ENCODE assay signal across 21 cellular contexts in the genomic region with DNA sequence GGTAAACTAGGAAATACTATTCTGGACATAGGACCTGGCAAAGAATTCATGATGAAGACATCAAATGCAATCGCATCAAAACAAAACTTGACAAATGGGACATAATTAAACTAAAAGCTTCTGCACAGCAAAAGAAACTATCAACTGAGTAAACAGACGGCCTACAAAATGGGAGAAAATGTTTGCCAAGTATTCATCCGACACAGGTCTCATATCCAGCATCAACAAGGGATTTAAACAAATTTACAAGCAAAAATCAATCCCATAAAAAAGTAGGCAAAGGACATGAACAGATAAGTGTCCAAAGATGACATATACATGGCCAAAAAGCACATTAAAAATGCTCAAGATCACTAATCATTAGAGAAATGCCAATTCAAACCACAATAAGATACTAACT.
"Had no signal": no experiment of that assay in that cellular context is flagged by ENCODE, and none has a peak within 500 bp of the region (broad histone marks: within the 10 kb centered on the region; RNA-seq: fewer than 3 reads in every experiment).

No MANE protein-coding gene starts in this region.

- H3K27me3 Mint-ChIP-seq: activated B cell treated with CpG ODN at 0.5 μM for 24 hours; activated CD4-positive, alpha-beta T cell treated with anti-CD3 and anti-CD28 coated beads, Interleukin-2, amount 10 ng/mL, durations not matched to agents 24 days and 14 days; activated CD8-positive, alpha-beta T cell treated with anti-CD3 and anti-CD28 coated beads for 36 hours; activated T-cell treated with anti-CD3 and anti-CD28 coated beads, Interleukin-2, amount 50 U/mL, for 24 hours; brain; memory B cell had no signal

- H3K9me3 ChIP-seq: tibial artery had no signal

- DNase-seq: activated B cell treated with CpG ODN at 0.5 μM for 24 hours; activated CD4-positive, alpha-beta T cell treated with anti-CD3 and anti-CD28 coated beads, Interleukin-2, amount 10 ng/mL, durations not matched to agents 24 days and 14 days; activated CD8-positive, alpha-beta T cell treated with anti-CD3 and anti-CD28 coated beads for 36 hours; activated naive CD4-positive, alpha-beta T cell treated with anti-CD3 and anti-CD28 coated beads for 36 hours; activated T-cell treated with anti-CD3 and anti-CD28 coated beads, Interleukin-2, amount 50 U/mL, for 24 hours; anterior cingulate cortex; central memory CD4-positive, alpha-beta T cell; dorsolateral prefrontal cortex; endodermal cell; foreskin keratinocyte; occipital lobe; retina; stimulated activated CD4-positive, alpha-beta T cell treated with anti-CD3 and anti-CD28 coated beads, Interleukin-12 subunit alpha, Interleukin-12 subunit beta, amount 100 ng/mL, for 4 hours; stimulated activated CD4-positive, alpha-beta T cell treated with anti-CD3 and anti-CD28 coated beads, Interleukin-2, amount 100 ng/mL, for 24 hours; stimulated activated naive CD8-positive, alpha-beta T cell treated with anti-CD3 and anti-CD28 coated beads, Interleukin-15, Interleukin-2, amounts not matched to agents 100 U/mL and 50 U/mL, for 24 hours; substantia nigra; tibial artery had no signal

- H3K79me2 ChIP-seq: hepatocyte had no signal

- H3K4me3 Mint-ChIP-seq: activated B cell treated with CpG ODN at 0.5 μM for 24 hours; activated CD4-positive, alpha-beta T cell treated with anti-CD3 and anti-CD28 coated beads, Interleukin-2, amount 10 ng/mL, durations not matched to agents 24 days and 14 days; activated CD8-positive, alpha-beta T cell treated with anti-CD3 and anti-CD28 coated beads for 36 hours; activated naive CD4-positive, alpha-beta T cell treated with anti-CD3 and anti-CD28 coated beads for 36 hours; activated T-cell treated with anti-CD3 and anti-CD28 coated beads, Interleukin-2, amount 50 U/mL, for 24 hours; brain; endodermal cell; memory B cell had no signal

- ATAC-seq: activated CD8-positive, alpha-beta T cell treated with anti-CD3 and anti-CD28 coated beads for 36 hours; foreskin keratinocyte; stimulated activated naive CD8-positive, alpha-beta T cell treated with anti-CD3 and anti-CD28 coated beads, Interleukin-15, Interleukin-2, amounts not matched to agents 100 U/mL and 50 U/mL, for 24 hours had no signal

- H3K27me3 ChIP-seq: dorsolateral prefrontal cortex, foreskin keratinocyte, hepatocyte, tibial artery had no signal

- H2AFZ ChIP-seq: hepatocyte had no signal

- H3K4me2 ChIP-seq: hepatocyte had no signal

- H3K4me1 ChIP-seq: foreskin keratinocyte had no signal

- H3K27ac ChIP-seq: dorsolateral prefrontal cortex, epithelial cell of prostate, foreskin keratinocyte, hepatocyte, tibial artery had no signal

- H3K4me1 Mint-ChIP-seq: activated B cell treated with CpG ODN at 0.5 μM for 24 hours; activated CD4-positive, alpha-beta T cell treated with anti-CD3 and anti-CD28 coated beads, Interleukin-2, amount 10 ng/mL, durations not matched to agents 24 days and 14 days; brain; endodermal cell; memory B cell had no signal

- H3K27ac Mint-ChIP-seq: activated B cell treated with CpG ODN at 0.5 μM for 24 hours; activated CD4-positive, alpha-beta T cell treated with anti-CD3 and anti-CD28 coated beads, Interleukin-2, amount 10 ng/mL, durations not matched to agents 24 days and 14 days; activated CD8-positive, alpha-beta T cell treated with anti-CD3 and anti-CD28 coated beads for 36 hours; activated naive CD4-positive, alpha-beta T cell treated with anti-CD3 and anti-CD28 coated beads for 36 hours; activated T-cell treated with anti-CD3 and anti-CD28 coated beads, Interleukin-2, amount 50 U/mL, for 24 hours; brain; endodermal cell; memory B cell had no signal

- H3K36me3 ChIP-seq: tibial artery had no signal

- H3K4me3 ChIP-seq: dorsolateral prefrontal cortex, hepatocyte, tibial artery had no signal

- H3K36me3 Mint-ChIP-seq: memory B cell had no signal
